ENCODE assay signal across 30 cellular contexts in genomic region chr1:41097105-41097504, GRCh38.
"Had no signal": no experiment of that assay in that cellular context is flagged by ENCODE, and none has a peak within 500 bp of the region (broad histone marks: within the 10 kb centered on the region; RNA-seq: fewer than 3 reads in every experiment).

No MANE protein-coding gene starts in this region.

- FAIRE-seq: endometrium, frontal cortex had no signal

- H3K4me1 ChIP-seq: left lung, neural progenitor cell, SJSA1 had no signal

- H2AFZ ChIP-seq: hepatocyte, neural progenitor cell had no signal

- H3K27ac Mint-ChIP-seq: activated naive CD8-positive, alpha-beta T cell treated with anti-CD3 and anti-CD28 coated beads, Interleukin-2, amount 50 U/mL, for 24 hours; activated T-cell treated with anti-CD3 and anti-CD28 coated beads, Interleukin-2, amount 50 U/mL, for 72 hours; dendritic cell treated with granulocyte-macrophage colony-stimulating factor and Interleukin-4, amounts not matched to agents 40 ng/mL and 50 ng/mL, for 4 days; immature natural killer cell; mesothelial cell of epicardium; neural progenitor cell; type B pancreatic cell had no signal

- ATAC-seq: activated naive CD8-positive, alpha-beta T cell treated with anti-CD3 and anti-CD28 coated beads, Interleukin-2, amount 50 U/mL, for 24 hours; activated T-cell treated with anti-CD3 and anti-CD28 coated beads, Interleukin-2, amount 50 U/mL, for 72 hours; left lung; naive thymus-derived CD8-positive, alpha-beta T cell; sciatic nerve; stimulated activated naive CD8-positive, alpha-beta T cell treated with anti-CD3 and anti-CD28 coated beads, Interleukin-15, amount 100 ng/mL, for 72 hours had no signal

- H3K9me3 Mint-ChIP-seq: activated naive CD8-positive, alpha-beta T cell treated with anti-CD3 and anti-CD28 coated beads, Interleukin-2, amount 50 U/mL, for 24 hours; activated T-cell treated with anti-CD3 and anti-CD28 coated beads, Interleukin-2, amount 50 U/mL, for 72 hours; dendritic cell treated with granulocyte-macrophage colony-stimulating factor and Interleukin-4, amounts not matched to agents 40 ng/mL and 50 ng/mL, for 4 days; immature natural killer cell; mesothelial cell of epicardium; naive thymus-derived CD8-positive, alpha-beta T cell; neural progenitor cell; stimulated activated naive CD8-positive, alpha-beta T cell treated with anti-CD3 and anti-CD28 coated beads, Interleukin-15, amount 100 ng/mL, for 72 hours; type B pancreatic cell had no signal

- H3K36me3 ChIP-seq: breast epithelium, left lung, neural progenitor cell, suprapubic skin had no signal

- H3K9ac ChIP-seq: neural progenitor cell had no signal

- H3K4me3 Mint-ChIP-seq: activated naive CD8-positive, alpha-beta T cell treated with anti-CD3 and anti-CD28 coated beads, Interleukin-2, amount 50 U/mL, for 24 hours; activated T-cell treated with anti-CD3 and anti-CD28 coated beads, Interleukin-2, amount 50 U/mL, for 72 hours; dendritic cell treated with granulocyte-macrophage colony-stimulating factor and Interleukin-4, amounts not matched to agents 40 ng/mL and 50 ng/mL, for 4 days; immature natural killer cell; mesothelial cell of epicardium; naive thymus-derived CD8-positive, alpha-beta T cell; neural progenitor cell; stimulated activated naive CD8-positive, alpha-beta T cell treated with anti-CD3 and anti-CD28 coated beads, Interleukin-15, amount 100 ng/mL, for 72 hours; type B pancreatic cell had no signal

- H3K79me2 ChIP-seq: hepatocyte had no signal

- H3K27me3 Mint-ChIP-seq: activated naive CD8-positive, alpha-beta T cell treated with anti-CD3 and anti-CD28 coated beads, Interleukin-2, amount 50 U/mL, for 24 hours; dendritic cell treated with granulocyte-macrophage colony-stimulating factor and Interleukin-4, amounts not matched to agents 40 ng/mL and 50 ng/mL, for 4 days; naive thymus-derived CD8-positive, alpha-beta T cell; stimulated activated naive CD8-positive, alpha-beta T cell treated with anti-CD3 and anti-CD28 coated beads, Interleukin-15, amount 100 ng/mL, for 72 hours; type B pancreatic cell had no signal

- H3K36me3 Mint-ChIP-seq: immature natural killer cell had no signal

- H3K4me3 ChIP-seq: breast epithelium, hepatocyte, left lung, lung, neural progenitor cell, SJSA1, suprapubic skin had no signal

- H3K27me3 ChIP-seq: breast epithelium, hepatocyte, left lung, neural progenitor cell, SJSA1, suprapubic skin had no signal

- H3K27ac ChIP-seq: breast epithelium, hepatocyte, left lung, neural progenitor cell, SJSA1, suprapubic skin had no signal

- H3K4me2 ChIP-seq: hepatocyte, neural progenitor cell had no signal

- DNase-seq: activated CD4-positive, alpha-beta T cell treated with anti-CD3 and anti-CD28 coated beads for 1 hour; activated CD4-positive, alpha-beta T cell treated with anti-CD3 and anti-CD28 coated beads, Interleukin-2, amount 50 U/mL, for 4 hours; activated gamma-delta T cell; activated naive CD4-positive, alpha-beta T cell treated with anti-CD3 and anti-CD28 coated beads, Interleukin-2, amount 50 U/mL, for 16 hours; activated naive CD8-positive, alpha-beta T cell treated with anti-CD3 and anti-CD28 coated beads, Interleukin-2, amount 50 U/mL, for 24 hours; activated T-cell treated with anti-CD3 and anti-CD28 coated beads, Interleukin-2, amount 50 U/mL, for 72 hours; aorta; effector CD4-positive, alpha-beta T cell; glutamatergic neuron; immature natural killer cell; kidney glomerular epithelial cell; left lung; naive thymus-derived CD8-positive, alpha-beta T cell; posterior cingulate gyrus; stimulated activated CD4-positive, alpha-beta T cell treated with anti-CD3 and anti-CD28 coated beads, Interleukin-4, amount 100 ng/mL, for 1 hour; stimulated activated naive CD8-positive, alpha-beta T cell treated with anti-CD3 and anti-CD28 coated beads, Interleukin-15, amount 100 ng/mL, for 72 hours; T-helper 1 cell; T-helper 9 cell had no signal

- H3K4me1 Mint-ChIP-seq: activated naive CD8-positive, alpha-beta T cell treated with anti-CD3 and anti-CD28 coated beads, Interleukin-2, amount 50 U/mL, for 24 hours; immature natural killer cell; naive thymus-derived CD8-positive, alpha-beta T cell; neural progenitor cell; stimulated activated naive CD8-positive, alpha-beta T cell treated with anti-CD3 and anti-CD28 coated beads, Interleukin-15, amount 100 ng/mL, for 72 hours had no signal

- H3K9me3 ChIP-seq: breast epithelium, left lung, SJSA1, suprapubic skin had no signal
